Comparison of ENCODE assay signal across 15 cellular contexts in the genomic region with DNA sequence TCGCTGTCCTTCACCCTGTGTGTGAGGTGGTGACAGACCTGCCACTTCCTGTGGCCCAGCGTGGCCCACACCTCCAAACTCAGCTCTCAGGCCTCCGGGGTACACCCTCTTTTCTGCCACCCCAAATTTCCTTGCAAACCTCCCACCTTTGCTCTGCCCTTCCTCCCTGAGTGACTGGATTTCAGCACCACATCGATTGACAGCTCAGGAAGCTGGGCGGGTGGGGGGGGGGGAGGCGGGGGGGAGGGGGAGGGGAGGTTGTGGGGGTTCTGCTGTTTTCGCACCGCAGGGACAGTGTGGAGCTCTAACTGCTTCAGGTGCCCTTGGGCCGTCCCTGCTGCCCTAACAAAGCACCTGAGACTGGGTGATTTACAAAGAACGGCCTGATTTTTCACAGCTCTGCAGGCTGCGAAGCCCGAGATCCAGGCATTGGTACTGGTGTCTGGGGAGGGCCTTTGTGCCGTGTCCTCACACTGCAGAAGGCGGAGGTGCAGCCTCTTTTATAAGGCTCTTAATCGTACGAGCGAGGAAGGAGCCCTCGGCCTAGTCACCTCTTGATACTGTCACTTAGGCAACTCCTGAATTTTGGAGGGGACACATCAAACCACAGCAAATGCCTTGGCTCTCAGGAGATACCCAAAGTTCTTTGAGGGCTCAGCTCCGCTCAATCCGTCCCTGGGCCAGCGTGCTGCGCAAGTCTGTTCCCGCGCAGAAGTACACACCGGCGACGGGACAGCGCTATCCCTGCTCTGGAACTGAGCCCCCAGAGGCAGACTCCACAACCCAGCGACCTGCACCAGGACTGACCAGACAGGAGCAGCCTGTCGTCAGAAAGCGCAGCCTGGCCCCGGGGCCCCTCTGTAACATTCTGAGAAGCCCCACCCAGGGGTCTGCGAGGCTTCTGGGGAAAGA. TPM values are rescaled to one million over a fixed set of nuclear protein-coding genes. Genes with fewer than 3 reads are reported as not detected.
DNase-seq lines count a peak whose midpoint lies in the region; ATAC-seq and TF ChIP-seq lines count a peak whose summit lies in the region.
"Had no signal": no experiment of that assay in that cellular context is flagged by ENCODE, and none has a peak within 500 bp of the region (broad histone marks: within the 10 kb centered on the region; RNA-seq: fewer than 3 reads in every experiment).

No MANE protein-coding gene starts in this region.

- dilution Hi-C loops in mammary epithelial cell (cut with HindIII; ENCODE audit: low sequenced_read_pairs): loop anchor here (5.0 kb wide), 1 partner anchor 270 kb away; a partner anchor contains a TSS

- H3K4me1 ChIP-seq in mammary epithelial cell (ENCODE audit: insufficient read depth, low read length) (peaks cover 16% of the 10 kb centered on the region), neuronal stem cell (ENCODE audit: control insufficient read depth in 2 of 2, insufficient read depth in 1 of 2, low read depth in 1 of 2, low read length in 2 of 2) (peaks cover 10 to 16% of the 10 kb centered on the region in 2 donors)

- DNase-seq in MCF 10A (ENCODE audit: unreplicated experiment) (no peak), mammary epithelial cell (no peak), KG1 (lab: John Stamatoyannopoulos, UW) (peak; percentile 9), neuronal stem cell (ENCODE audit: low spot score) (no peak), DMS79 treated with DMSO at 0.1 percent for 48 hours (lab: John Stamatoyannopoulos, UW) (no peak), DMS153 (lab: John Stamatoyannopoulos, UW) (no peak), HK-2 (ENCODE audit: unreplicated experiment) (no peak)
- no peak for DNase-seq in activated naive CD8-positive, alpha-beta T cell treated with anti-CD3 and anti-CD28 coated beads, Interleukin-2, amount 50 U/mL, for 24 hours
- DNase-seq: activated CD4-positive, alpha-beta T cell treated with anti-CD3 and anti-CD28 coated beads for 1 hour; cortex of kidney; NCI-H146; NCI-H510A treated with DMSO at 0.1 percent for 48 hours; PC-9; stimulated activated CD4-positive, alpha-beta T cell treated with anti-CD3 and anti-CD28 coated beads, Interleukin-4, amount 100 ng/mL, for 24 hours had no signal

- H3K79me2 ChIP-seq in mammary epithelial cell (ENCODE audit: insufficient read depth, low read length): peaks cover 43% of the 10 kb centered on the region

- peak overlapping the region; percentile 33 for H3K18ac ChIP-seq in neuronal stem cell (ENCODE audit: low read length)

- H3K4me3 ChIP-seq in mammary epithelial cell (replicated peaks in 1 of 3; ENCODE audit: insufficient read depth in 1 of 3, low read depth in 2 of 3, low read length in 3 of 3) (no peak overlapping the region), neuronal stem cell (ENCODE audit: low read length in 2 of 2) (no peak overlapping the region)
- H3K4me3 ChIP-seq: PC-9 had no signal

- H3K27ac ChIP-seq in mammary epithelial cell (ENCODE audit: insufficient read depth, low read depth, low read length) (no peak overlapping the region), neuronal stem cell (replicated peaks; ENCODE audit: low read length) (no peak overlapping the region)
- H3K27ac ChIP-seq: PC-9 had no signal

- no peaks in the 10 kb centered on the region for H3K27me3 ChIP-seq in mammary epithelial cell (ENCODE audit: insufficient read depth, low read length)
- no peaks in the 10 kb centered on the region for H3K27me3 ChIP-seq in neuronal stem cell (ENCODE audit: control insufficient read depth in 3 of 3, insufficient read depth in 3 of 3, low read depth in 1 of 3, low read length in 3 of 3)

- peak overlapping the region; percentile 68 for H3K23ac ChIP-seq in neuronal stem cell (ENCODE audit: low read depth, low read length, poor library complexity)

- intact Hi-C loops in MCF 10A (cut with micrococcal nuclease) (no loop called here), mammary epithelial cell (cut with micrococcal nuclease) (no loop called here)

- no peak for TF ChIP-seq CTCF in MCF 10A (IDR thresholded peaks at IDR 0.05; ENCODE audit: unreplicated experiment)
- TF ChIP-seq CTCF in mammary epithelial cell (conservative IDR thresholded peaks at IDR 0.05 in 1 of 2, IDR thresholded peaks at IDR 0.05 in 1 of 2; ENCODE audit: extremely low read depth in 1 of 2, insufficient read depth in 1 of 2, low read depth in 1 of 2, low read length in 2 of 2): no peak

- H3K9me3 ChIP-seq in mammary epithelial cell (replicated peaks; ENCODE audit: insufficient read depth, low read length) (no peaks in the 10 kb centered on the region), neuronal stem cell (replicated peaks in 1 of 2; ENCODE audit: control insufficient read depth in 2 of 2, insufficient read depth in 1 of 2, low read depth in 1 of 2, low read length in 2 of 2) (peaks cover 0 to 4% of the 10 kb centered on the region in 2 donors)

- H3K4ac ChIP-seq in neuronal stem cell (ENCODE audit: low read length): no peak overlapping the region

- no peak overlapping the region for H3K27ac Mint-ChIP-seq in MCF 10A (ENCODE audit: low read depth, unreplicated experiment)
- H3K27ac Mint-ChIP-seq in activated naive CD8-positive, alpha-beta T cell treated with anti-CD3 and anti-CD28 coated beads, Interleukin-2, amount 50 U/mL, for 24 hours: peak overlapping the region; percentile 54

- H4K20me1 ChIP-seq in mammary epithelial cell (ENCODE audit: insufficient read depth, low read length): no peaks in the 10 kb centered on the region

- BruUV-seq in MCF 10A (replicated peaks; lab: Mats Ljungman, UMichigan): no TSS peak
- BruUV-seq in mammary epithelial cell (replicated peaks; lab: Mats Ljungman, UMichigan): no TSS peak

- H2AFZ ChIP-seq in mammary epithelial cell (ENCODE audit: low read depth, low read length) (no peak overlapping the region), neuronal stem cell (ENCODE audit: low read length) (no peak overlapping the region)
- H2AFZ ChIP-seq: PC-9 had no signal

- POLR2A ChIA-PET in MCF 10A (lab: Yijun Ruan, JAX): interaction anchor here (0.6 to 1.2 kb wide), 4 partner anchors 8 to 1474 kb away, joined by 3 to 4 read pairs (median 3); a partner anchor contains a TSS

- no peaks in the 10 kb centered on the region for H3K9me3 Mint-ChIP-seq in MCF 10A (ENCODE audit: unreplicated experiment)
- no peaks in the 10 kb centered on the region for H3K9me3 Mint-ChIP-seq in activated naive CD8-positive, alpha-beta T cell treated with anti-CD3 and anti-CD28 coated beads, Interleukin-2, amount 50 U/mL, for 24 hours

- WGBS in mammary epithelial cell (ENCODE audit: low coverage, missing lambda C conversion rate): 85% methylated on average over 19 of the region's 33 CpGs
- WGBS in neuronal stem cell (ENCODE audit: extremely low coverage in 2 of 2, insufficient read length in 2 of 2, insufficient replicate concordance in 1 of 2), 2 donors: no CpG with 5 or more reads among the region's 33 CpGs

- H2BK15ac ChIP-seq in neuronal stem cell (ENCODE audit: low read length): no peak overlapping the region

- H3K4me2 ChIP-seq in mammary epithelial cell (ENCODE audit: insufficient read depth, low read depth, low read length) (no peak overlapping the region), neuronal stem cell (ENCODE audit: insufficient read depth, low read length, poor library complexity, severe bottlenecking) (no peak overlapping the region)
- H3K4me2 ChIP-seq: PC-9 had no signal

- H3K4me3 Mint-ChIP-seq in MCF 10A (ENCODE audit: unreplicated experiment): peak overlapping the region; percentile 33
- no peak overlapping the region for H3K4me3 Mint-ChIP-seq in activated naive CD8-positive, alpha-beta T cell treated with anti-CD3 and anti-CD28 coated beads, Interleukin-2, amount 50 U/mL, for 24 hours

- H3K36me3 Mint-ChIP-seq in MCF 10A (ENCODE audit: insufficient read depth, unreplicated experiment): peaks cover 53% of the 10 kb centered on the region
- peaks cover 14% of the 10 kb centered on the region for H3K36me3 Mint-ChIP-seq in activated naive CD8-positive, alpha-beta T cell treated with anti-CD3 and anti-CD28 coated beads, Interleukin-2, amount 50 U/mL, for 24 hours (ENCODE audit: low read depth)

- no peak overlapping the region for H4K91ac ChIP-seq in neuronal stem cell (ENCODE audit: low read depth, low read length, poor library complexity)

- no peak overlapping the region for H4K8ac ChIP-seq in neuronal stem cell (ENCODE audit: low read depth, low read length)

- H3K9ac ChIP-seq in mammary epithelial cell (ENCODE audit: insufficient read depth, low read length): no peak overlapping the region
- H3K9ac ChIP-seq in neuronal stem cell (ENCODE audit: low read depth, low read length, poor library complexity): peak overlapping the region; percentile 63

- CTCF ChIA-PET in MCF 10A (lab: Yijun Ruan, JAX) (interaction anchor here (0.5 to 1.5 kb wide), 5 partner anchors 99 to 1472 kb away, joined by 3 to 4 read pairs (median 3); no protein-coding TSS in a partner anchor), mammary epithelial cell (lab: Charles Lee; ENCODE audit: low non-redundant PET) (no interaction called here)

- H3K4me1 Mint-ChIP-seq in MCF 10A (ENCODE audit: insufficient read depth, unreplicated experiment): peaks cover 13% of the 10 kb centered on the region
- H3K4me1 Mint-ChIP-seq in activated naive CD8-positive, alpha-beta T cell treated with anti-CD3 and anti-CD28 coated beads, Interleukin-2, amount 50 U/mL, for 24 hours: peaks cover 27% of the 10 kb centered on the region

- H3K27me3 Mint-ChIP-seq in MCF 10A (ENCODE audit: insufficient read depth, unreplicated experiment): no peaks in the 10 kb centered on the region
- H3K27me3 Mint-ChIP-seq in activated naive CD8-positive, alpha-beta T cell treated with anti-CD3 and anti-CD28 coated beads, Interleukin-2, amount 50 U/mL, for 24 hours: no peaks in the 10 kb centered on the region

- H2BK120ac ChIP-seq in neuronal stem cell (ENCODE audit: low read depth, low read length): no peak overlapping the region

- no peak for ATAC-seq in activated naive CD8-positive, alpha-beta T cell treated with anti-CD3 and anti-CD28 coated beads, Interleukin-2, amount 50 U/mL, for 24 hours
- ATAC-seq: esophagus mucosa had no signal

- H2BK12ac ChIP-seq in neuronal stem cell (ENCODE audit: low read length): no peak overlapping the region

- H2AK5ac ChIP-seq in neuronal stem cell (ENCODE audit: low read depth, low read length): no peak overlapping the region

- H2BK5ac ChIP-seq in neuronal stem cell (ENCODE audit: low read length): no peak overlapping the region

- no peak overlapping the region for H3K14ac ChIP-seq in neuronal stem cell (ENCODE audit: low read length)

- H3K36me3 ChIP-seq in mammary epithelial cell (ENCODE audit: insufficient read depth, low read length) (peaks cover 8% of the 10 kb centered on the region), neuronal stem cell (replicated peaks in 1 of 2; ENCODE audit: control insufficient read depth in 2 of 2, insufficient read depth in 2 of 2, low read length in 2 of 2) (peaks cover 14 to 23% of the 10 kb centered on the region in 2 donors)

- H3K79me1 ChIP-seq in neuronal stem cell (ENCODE audit: low read depth, low read length): peaks cover 14% of the 10 kb centered on the region

- in situ Hi-C loops in mammary epithelial cell (cut with MboI; ENCODE audit: low sequenced_read_pairs in 2 of 2): loop anchor here (10.0 to 25.0 kb wide), 2 partner anchors 98 to 230 kb away; no protein-coding TSS in a partner anchor

RNA-seq across cellular contexts. Expression of a gene that starts 3.6 kb away (rescaled TPM):
- 95.0 and 95.3 TPM in 2 replicates for total RNA-seq in MCF 10A (2022)
- total RNA-seq in mammary epithelial cell: 10 to 100 TPM; 14.7 to 98.1 TPM
- polyA plus RNA-seq in mammary epithelial cell: 112 TPM
- 69.0 TPM for polyA minus RNA-seq in mammary epithelial cell
- polyA plus RNA-seq in neuronal stem cell (2013, experiment 1 of 2): 79.2 TPM
- polyA plus RNA-seq in neuronal stem cell (2013, experiment 2 of 2): 73.1 TPM

RNA-seq across cellular contexts. Expression of a gene that starts 3.8 kb away (rescaled TPM):
- total RNA-seq in MCF 10A (2022): 23.4 and 27.4 TPM in 2 replicates
- total RNA-seq in mammary epithelial cell: 10 to 100 TPM; 15.7 to 25.7 TPM
- 10.3 TPM for polyA plus RNA-seq in mammary epithelial cell
- polyA minus RNA-seq in mammary epithelial cell: 3.9 TPM
- polyA plus RNA-seq in neuronal stem cell (2013, experiment 1 of 2): 14.7 TPM
- polyA plus RNA-seq in neuronal stem cell (2013, experiment 2 of 2): 14.2 TPM

RNA-seq across cellular contexts. Expression of a gene that starts 19.9 kb away (rescaled TPM):
- total RNA-seq in MCF 10A (2022) (8.0 and 9.5 TPM in 2 replicates), mammary epithelial cell (10 to 100 TPM in 1 of 2 donors, 1 to 10 TPM in 1; 8.7 to 13.1 TPM)
- 6.1 TPM for polyA plus RNA-seq in mammary epithelial cell
- polyA minus RNA-seq in mammary epithelial cell: 1.5 TPM
- 14.7 TPM for polyA plus RNA-seq in neuronal stem cell (2013, experiment 1 of 2)
- 14.1 TPM for polyA plus RNA-seq in neuronal stem cell (2013, experiment 2 of 2)

RNA-seq across cellular contexts. Expression of a gene that starts 52.4 kb away (rescaled TPM):
- total RNA-seq in MCF 10A (2022) (98.2 and 108 TPM in 2 replicates), mammary epithelial cell (10 to 100 TPM; 36.5 to 71.7 TPM)
- polyA plus RNA-seq in mammary epithelial cell: 30.5 TPM
- polyA minus RNA-seq in mammary epithelial cell: 28.5 TPM
- 7.2 TPM for polyA plus RNA-seq in neuronal stem cell (2013, experiment 1 of 2)
- 7.3 TPM for polyA plus RNA-seq in neuronal stem cell (2013, experiment 2 of 2)
